ENCODE assay signal across 7 cellular contexts in the genomic region with DNA sequence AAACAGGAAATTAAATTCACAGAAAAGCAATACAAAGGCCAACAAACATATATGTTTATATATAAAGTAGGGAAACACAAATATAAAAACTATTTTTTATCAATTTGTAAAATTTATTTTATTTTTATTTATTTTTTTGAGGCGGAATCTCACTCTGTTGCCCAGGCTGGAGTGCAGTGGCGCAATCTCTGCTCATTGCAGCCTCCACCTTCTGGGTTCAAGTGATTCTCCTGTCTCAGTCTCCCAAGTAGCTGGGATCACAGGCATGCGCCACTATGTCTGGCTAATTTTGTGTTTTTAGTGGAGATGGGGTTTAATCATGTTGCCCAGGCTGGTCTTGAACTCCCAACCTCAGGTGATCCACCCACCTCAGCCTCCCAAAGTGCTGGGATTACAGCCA. TPM values are rescaled to one million over a fixed set of nuclear protein-coding genes. Genes with fewer than 3 reads are reported as not detected.
DNase-seq lines count a peak whose midpoint lies in the region; ATAC-seq and TF ChIP-seq lines count a peak whose summit lies in the region.
"Not testable (repeated sequence)": the region's sequence is repeated elsewhere in the genome, so short reads cannot be mapped to it uniquely, and the experiment has no call there.

No MANE protein-coding gene starts in this region.

- not testable (repeated sequence) for H3K4me3 Mint-ChIP-seq in WTC11
- H3K4me3 Mint-ChIP-seq in activated naive CD8-positive, alpha-beta T cell treated with anti-CD3 and anti-CD28 coated beads, Interleukin-2, amount 10 ng/mL, durations not matched to agents 7 days and 5 days, result peak overlapping the region; percentile 64
- H3K4me3 Mint-ChIP-seq in naive thymus-derived CD4-positive, alpha-beta T cell, result peak overlapping the region in 7 of 10 donors; percentile 45 to 88 (median 81)

- TF ChIP-seq CTCF in HEK293 (tag by site-specific recombination; IDR thresholded peaks at IDR 0.05); WTC11 (IDR thresholded peaks at IDR 0.05); cardiac muscle cell (IDR thresholded peaks at IDR 0.05; ENCODE audit: low read depth, low read length); gastrocnemius medialis (IDR thresholded peaks at IDR 0.05 in 4 of 5, conservative IDR thresholded peaks at IDR 0.05 in 1 of 5): not testable (repeated sequence)

- peaks cover 28 to 72% (median 49%) of the 10 kb centered on the region in 10 experiments for H3K4me1 ChIP-seq in BLaER1 treated with 17β-estradiol and CSF1 and Interleukin-3, amounts not matched to agents 10 nM and 100 nM
- peaks cover 14% of the 10 kb centered on the region for H3K4me1 ChIP-seq in HEK293 (ENCODE audit: control insufficient read depth, insufficient read depth, low read length)
- H3K4me1 ChIP-seq in cardiac muscle cell (ENCODE audit: low read depth), result peaks cover 17% of the 10 kb centered on the region
- peaks cover 13% of the 10 kb centered on the region in 2 donors for H3K4me1 ChIP-seq in naive thymus-derived CD4-positive, alpha-beta T cell (ENCODE audit: control insufficient read depth in 2 of 2, insufficient read depth in 2 of 2, low read length in 2 of 2)
- H3K4me1 ChIP-seq in gastrocnemius medialis, result peaks cover 54 to 55% of the 10 kb centered on the region in 2 donors

- H3K9me3 ChIP-seq in BLaER1 treated with 17β-estradiol and CSF1 and Interleukin-3, amounts not matched to agents 10 nM and 100 nM (replicated peaks in 1 of 11); HEK293 (ENCODE audit: control insufficient read depth, insufficient read depth, low read depth, low read length); cardiac muscle cell (ENCODE audit: low read depth); naive thymus-derived CD4-positive, alpha-beta T cell (ENCODE audit: control insufficient read depth in 2 of 3, low read length in 3 of 3); gastrocnemius medialis: not testable (repeated sequence)

- H3K4me2 ChIP-seq in BLaER1 treated with 17β-estradiol and CSF1 and Interleukin-3, amounts not matched to agents 10 nM and 100 nM, result peak overlapping the region in 8 of 11 experiments; percentile 0 to 70 (median 48); a peak in 9 of 22 replicates

- POLR2A ChIA-PET in HEK293 (lab: Yijun Ruan, JAX); WTC11 (lab: Charles Lee); activated naive CD8-positive, alpha-beta T cell treated with anti-CD3 and anti-CD28 coated beads, Interleukin-2, amount 10 ng/mL, durations not matched to agents 7 days and 5 days (lab: Charles Lee): not testable (repeated sequence)
- POLR2A ChIA-PET in naive thymus-derived CD4-positive, alpha-beta T cell (lab: Charles Lee), result interaction anchor here (1.1 kb wide), 1 partner anchor 12 kb away, joined by 7 read pairs; no protein-coding TSS in a partner anchor

- in situ Hi-C loops in gastrocnemius medialis (cut with MboI; ENCODE audit: low sequenced_read_pairs in 4 of 4), result not testable (repeated sequence)

- not testable (repeated sequence) for H3K9ac ChIP-seq in BLaER1 treated with 17β-estradiol and CSF1 and Interleukin-3, amounts not matched to agents 10 nM and 100 nM

- peaks cover 100% of the 10 kb centered on the region in 11 experiments for H4K20me1 ChIP-seq in BLaER1 treated with 17β-estradiol and CSF1 and Interleukin-3, amounts not matched to agents 10 nM and 100 nM

- not testable (repeated sequence) for H3K27ac ChIP-seq in BLaER1 treated with 17β-estradiol and CSF1 and Interleukin-3, amounts not matched to agents 10 nM and 100 nM; HEK293 (ENCODE audit: extremely low read depth, low read depth, low read length); naive thymus-derived CD4-positive, alpha-beta T cell (ENCODE audit: low read depth, low read length)
- H3K27ac ChIP-seq in cardiac muscle cell (peak overlapping the region; percentile 77), gastrocnemius medialis (peak overlapping the region; percentile 20 to 61 (median 47))

- not testable (repeated sequence) for DNase-seq in WTC11 (ENCODE audit: low spot score); activated naive CD8-positive, alpha-beta T cell treated with anti-CD3 and anti-CD28 coated beads, Interleukin-2, amount 10 ng/mL, durations not matched to agents 7 days and 5 days; cardiac muscle cell (ENCODE audit: low read depth in 1 of 2, low spot score in 1 of 2); naive thymus-derived CD4-positive, alpha-beta T cell; gastrocnemius medialis

- H3K27ac Mint-ChIP-seq in WTC11; activated naive CD8-positive, alpha-beta T cell treated with anti-CD3 and anti-CD28 coated beads, Interleukin-2, amount 10 ng/mL, durations not matched to agents 7 days and 5 days: not testable (repeated sequence)
- peak overlapping the region in 8 of 9 donors; percentile 20 to 96 (median 84) for H3K27ac Mint-ChIP-seq in naive thymus-derived CD4-positive, alpha-beta T cell

- not testable (repeated sequence) for H3K4me3 ChIP-seq in BLaER1 treated with 17β-estradiol and CSF1 and Interleukin-3, amounts not matched to agents 10 nM and 100 nM; HEK293 (ENCODE audit: low read depth, low read length); cardiac muscle cell; naive thymus-derived CD4-positive, alpha-beta T cell (ENCODE audit: low read length); gastrocnemius medialis

- not testable (repeated sequence) for H3K36me3 Mint-ChIP-seq in WTC11; activated naive CD8-positive, alpha-beta T cell treated with anti-CD3 and anti-CD28 coated beads, Interleukin-2, amount 10 ng/mL, durations not matched to agents 7 days and 5 days; naive thymus-derived CD4-positive, alpha-beta T cell

- H3K27me3 ChIP-seq in BLaER1 treated with 17β-estradiol and CSF1 and Interleukin-3, amounts not matched to agents 10 nM and 100 nM; cardiac muscle cell; naive thymus-derived CD4-positive, alpha-beta T cell (ENCODE audit: control insufficient read depth in 2 of 2, insufficient read depth in 2 of 2, low read length in 2 of 2); gastrocnemius medialis: not testable (repeated sequence)

- not testable (repeated sequence) for H3K4me1 Mint-ChIP-seq in WTC11
- H3K4me1 Mint-ChIP-seq in activated naive CD8-positive, alpha-beta T cell treated with anti-CD3 and anti-CD28 coated beads, Interleukin-2, amount 10 ng/mL, durations not matched to agents 7 days and 5 days, result peaks cover 24% of the 10 kb centered on the region
- H3K4me1 Mint-ChIP-seq in naive thymus-derived CD4-positive, alpha-beta T cell, result peaks cover 36 to 76% (median 70%) of the 10 kb centered on the region in 7 donors

- TF ChIP-seq POLR2A in gastrocnemius medialis (IDR thresholded peaks at IDR 0.05), result not testable (repeated sequence)

- not testable (repeated sequence) for ATAC-seq in WTC11; activated naive CD8-positive, alpha-beta T cell treated with anti-CD3 and anti-CD28 coated beads, Interleukin-2, amount 10 ng/mL, durations not matched to agents 7 days and 5 days (ENCODE audit: low read depth); naive thymus-derived CD4-positive, alpha-beta T cell; gastrocnemius medialis

- not testable (repeated sequence) for H3K9me3 Mint-ChIP-seq in WTC11; activated naive CD8-positive, alpha-beta T cell treated with anti-CD3 and anti-CD28 coated beads, Interleukin-2, amount 10 ng/mL, durations not matched to agents 7 days and 5 days; naive thymus-derived CD4-positive, alpha-beta T cell

- H3K27me3 Mint-ChIP-seq in WTC11 (ENCODE audit: low read depth); activated naive CD8-positive, alpha-beta T cell treated with anti-CD3 and anti-CD28 coated beads, Interleukin-2, amount 10 ng/mL, durations not matched to agents 7 days and 5 days; naive thymus-derived CD4-positive, alpha-beta T cell: not testable (repeated sequence)

- CTCF ChIA-PET in HEK293 (lab: Yijun Ruan, JAX), result interaction anchor here (0.6 kb wide), 1 partner anchor 60 kb away, joined by 3 read pairs; no protein-coding TSS in a partner anchor
- CTCF ChIA-PET in WTC11 (lab: Charles Lee); naive thymus-derived CD4-positive, alpha-beta T cell (lab: Charles Lee): not testable (repeated sequence)

- intact Hi-C loops in naive thymus-derived CD4-positive, alpha-beta T cell (cut with micrococcal nuclease), result loop anchor here in 1 of 2 donors (5.0 kb wide), 1 partner anchor 37 kb away; a partner anchor contains a TSS
- intact Hi-C loops in gastrocnemius medialis (cut with DNase I; ENCODE audit: low total_unique reads), result not testable (repeated sequence)

- H3K36me3 ChIP-seq in BLaER1 treated with 17β-estradiol and CSF1 and Interleukin-3, amounts not matched to agents 10 nM and 100 nM, result peaks cover 0 to 24% (median 7%) of the 10 kb centered on the region in 11 experiments; a peak in 9 of 22 replicates
- not testable (repeated sequence) for H3K36me3 ChIP-seq in HEK293 (ENCODE audit: control insufficient read depth in 2 of 2, insufficient read depth in 1 of 2, low read length in 2 of 2); cardiac muscle cell; naive thymus-derived CD4-positive, alpha-beta T cell (ENCODE audit: control insufficient read depth in 2 of 3, insufficient read depth in 3 of 3, low read length in 3 of 3); gastrocnemius medialis

TF ChIP-seq in HEK293, 187 proteins besides CTCF, POLR2A, EP300 and RAD21:
- peak; percentile 75 for TF ChIP-seq ZNF121 (tag by site-specific recombination; IDR thresholded peaks at IDR 0.05)

RNA-seq across cellular contexts. Expression of a gene that starts 39.0 kb away (rescaled TPM):
- total RNA-seq in WTC11 (2021) (85.0 to 101 TPM (median 86.1 TPM) in 3 replicates), cardiac muscle cell (104 and 153 TPM in 2 replicates), gastrocnemius medialis (100 to 1,000 TPM; 212 to 346 (median 246) TPM)
- total RNA-seq in activated naive CD8-positive, alpha-beta T cell treated with anti-CD3 and anti-CD28 coated beads, Interleukin-2, amount 10 ng/mL, durations not matched to agents 7 days and 5 days, result 10 to 100 TPM; 95.8 to 97.6 TPM
- polyA plus RNA-seq in cardiac muscle cell, result 82.8 and 97.0 TPM in 2 replicates
- total RNA-seq in naive thymus-derived CD4-positive, alpha-beta T cell, result 100 to 1,000 TPM in 4 of 5 experiments, 10 to 100 TPM in 1; 93.4 to 129 (median 125) TPM
- 10 to 100 TPM; 50.2 to 87.8 TPM for polyA plus RNA-seq in naive thymus-derived CD4-positive, alpha-beta T cell
